Comparison of ENCODE assay signal across 16 cellular contexts in the genomic region with DNA sequence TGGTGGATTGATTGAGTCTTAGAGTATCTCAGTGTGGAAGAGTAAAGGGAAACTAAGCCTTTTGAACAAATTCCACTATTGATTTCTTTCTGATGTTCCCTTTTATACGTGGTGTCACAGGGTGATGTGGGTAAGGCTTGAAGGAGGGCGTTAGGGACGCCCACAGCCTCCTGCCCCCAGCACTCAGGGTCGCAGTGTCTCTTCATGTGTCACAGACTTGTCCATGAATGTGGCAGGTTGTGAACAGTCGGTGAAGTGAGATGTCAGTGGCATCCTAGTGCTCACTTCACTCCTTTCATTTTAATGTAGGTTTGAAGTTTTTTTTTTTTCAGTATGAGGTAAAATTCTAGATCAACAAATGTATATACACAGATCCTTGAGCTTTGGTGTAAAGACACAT.
DNase-seq lines count a peak whose midpoint lies in the region; ATAC-seq, FAIRE-seq and TF ChIP-seq lines count a peak whose summit lies in the region.
"Had no signal": no experiment of that assay in that cellular context is flagged by ENCODE, and none has a peak within 500 bp of the region (broad histone marks: within the 10 kb centered on the region; RNA-seq: fewer than 3 reads in every experiment).

No MANE protein-coding gene starts in this region.

- no peak for DNase-seq in activated T-cell treated with anti-CD3 and anti-CD28 coated beads, Interleukin-2, amount 50 U/mL, for 24 hours
- no peak for DNase-seq in activated T-cell treated with anti-CD3 and anti-CD28 coated beads, Interleukin-2, amount 50 U/mL, for 48 hours
- DNase-seq in CD8-positive, alpha-beta T cell = no peak
- DNase-seq in H1 (ENCODE audit: low read depth in 1 of 2, low spot score in 2 of 2) = no peak
- DNase-seq in mesenchymal stem cell = no peak
- DNase-seq in endodermal cell = no peak
- DNase-seq: 8988T, AML-193, DMS53, GF-D8, GM23248, H7 had no signal

- H2BK120ac ChIP-seq in H1 (replicated peaks; ENCODE audit: low read depth, low read length) (no peak overlapping the region), mesenchymal stem cell (ENCODE audit: low read depth, low read length) (no peak overlapping the region)

- H3K9me3 ChIP-seq in CD8-positive, alpha-beta T cell (ENCODE audit: low read length) = no peaks in the 10 kb centered on the region
- no peaks in the 10 kb centered on the region for H3K9me3 ChIP-seq in H1 (ENCODE audit: insufficient read depth in 2 of 2, low read depth in 1 of 2, low read length in 1 of 2)
- H3K9me3 ChIP-seq in mesenchymal stem cell (ENCODE audit: control insufficient read depth, low read length) = no peaks in the 10 kb centered on the region
- no peaks in the 10 kb centered on the region for H3K9me3 ChIP-seq in endodermal cell (ENCODE audit: control insufficient read depth, low read length)
- H3K9me3 ChIP-seq: BLaER1 had no signal

- no peak for TF ChIP-seq RAD21 in H1 (IDR thresholded peaks at IDR 0.05 in 1 of 2, conservative IDR thresholded peaks at IDR 0.05 in 1 of 2; ENCODE audit: low read depth in 2 of 2, low read length in 2 of 2)

- peaks cover 89% of the 10 kb centered on the region for H3K36me3 Mint-ChIP-seq in activated T-cell treated with anti-CD3 and anti-CD28 coated beads, Interleukin-2, amount 50 U/mL, for 24 hours (ENCODE audit: low read depth)
- H3K36me3 Mint-ChIP-seq in CD8-positive, alpha-beta T cell = peaks cover 91% of the 10 kb centered on the region
- H3K36me3 Mint-ChIP-seq in endodermal cell (ENCODE audit: low read depth) = peaks cover 73% of the 10 kb centered on the region

- H3K27me3 ChIP-seq in CD8-positive, alpha-beta T cell (ENCODE audit: insufficient read depth, low read length) = no peaks in the 10 kb centered on the region
- H3K27me3 ChIP-seq in H1 (replicated peaks in 1 of 4; ENCODE audit: control insufficient read depth in 3 of 4, extremely low read depth in 1 of 4, insufficient read depth in 3 of 4, low read length in 3 of 4) = no peaks in the 10 kb centered on the region
- H3K27me3 ChIP-seq in mesenchymal stem cell (ENCODE audit: control insufficient read depth in 1 of 2, insufficient read depth in 1 of 2, low read length in 2 of 2) = no peaks in the 10 kb centered on the region
- H3K27me3 ChIP-seq in endodermal cell (ENCODE audit: control insufficient read depth, insufficient read depth, low read length, poor library complexity, severe bottlenecking) = no peaks in the 10 kb centered on the region
- H3K27me3 ChIP-seq: BLaER1 had no signal

- H3K23me2 ChIP-seq in H1 (ENCODE audit: low read depth, low read length) = no peaks in the 10 kb centered on the region; the same call in 1 of the 2 replicates

- TF ChIP-seq CTCF in CD8-positive, alpha-beta T cell (IDR thresholded peaks at IDR 0.05) = no peak
- no peak for TF ChIP-seq CTCF in H1 (IDR thresholded peaks at IDR 0.05; ENCODE audit: control extremely low read depth in 1 of 3, insufficient read depth in 1 of 3, low read depth in 1 of 3, low read length in 3 of 3)
- no peak for TF ChIP-seq CTCF in endodermal cell (conservative IDR thresholded peaks at IDR 0.05)

- no peak overlapping the region for H3K14ac ChIP-seq in H1 (ENCODE audit: insufficient read length)
- no peak overlapping the region for H3K14ac ChIP-seq in mesenchymal stem cell (ENCODE audit: low read length in 2 of 2)

- FAIRE-seq in H1 (lab: Jason Lieb, UNC) = no peak
- FAIRE-seq: GM19239 had no signal

- H3K9ac ChIP-seq in H1 (replicated peaks in 1 of 4; ENCODE audit: extremely low read depth in 1 of 4, low read depth in 3 of 4, low read length in 3 of 4) = no peak overlapping the region
- peak overlapping the region; percentile 21 for H3K9ac ChIP-seq in mesenchymal stem cell (ENCODE audit: low read length)
- no peak overlapping the region for H3K9ac ChIP-seq in endodermal cell (ENCODE audit: extremely low read depth, low read length, poor library complexity, severe bottlenecking)
- H3K9ac ChIP-seq: BLaER1, GM23248 had no signal

- no peak overlapping the region for H3K4me2 ChIP-seq in H1 (ENCODE audit: insufficient read depth in 1 of 2, low read depth in 2 of 2, low read length in 2 of 2)
- H3K4me2 ChIP-seq in mesenchymal stem cell (ENCODE audit: low read length, poor library complexity, severe bottlenecking) = no peak overlapping the region
- H3K4me2 ChIP-seq: BLaER1 had no signal

- H2BK5ac ChIP-seq in H1 (ENCODE audit: low read depth, low read length) (no peak overlapping the region), mesenchymal stem cell (ENCODE audit: low read depth, low read length, poor library complexity, severe bottlenecking) (no peak overlapping the region)

- no peak overlapping the region for H2BK20ac ChIP-seq in H1 (ENCODE audit: low read length)

- no peak for ATAC-seq in CD8-positive, alpha-beta T cell
- no peak for ATAC-seq in GM21717 (IDR thresholded peaks at IDR 0.05; ENCODE audit: unreplicated experiment)

- no peaks in the 10 kb centered on the region for H3K27me3 Mint-ChIP-seq in activated T-cell treated with anti-CD3 and anti-CD28 coated beads, Interleukin-2, amount 50 U/mL, for 24 hours
- H3K27me3 Mint-ChIP-seq in CD8-positive, alpha-beta T cell (ENCODE audit: low read depth) = no peaks in the 10 kb centered on the region
- H3K27me3 Mint-ChIP-seq in endodermal cell (ENCODE audit: insufficient read depth) = no peaks in the 10 kb centered on the region

- H3K9me3 Mint-ChIP-seq in activated T-cell treated with anti-CD3 and anti-CD28 coated beads, Interleukin-2, amount 50 U/mL, for 24 hours = no peaks in the 10 kb centered on the region
- H3K9me3 Mint-ChIP-seq in CD8-positive, alpha-beta T cell = no peaks in the 10 kb centered on the region
- H3K9me3 Mint-ChIP-seq in endodermal cell = no peaks in the 10 kb centered on the region

- intact Hi-C loops in CD8-positive, alpha-beta T cell (cut with DNase I, micrococcal nuclease) = no loop called here

- H2AK5ac ChIP-seq in H1 (ENCODE audit: low read depth, low read length) = no peak overlapping the region
- H2AK5ac ChIP-seq in mesenchymal stem cell (ENCODE audit: low read length, severe bottlenecking) = no peak overlapping the region

- H2AFZ ChIP-seq in H1 (ENCODE audit: low read length) = no peak overlapping the region
- H2AFZ ChIP-seq in mesenchymal stem cell (ENCODE audit: low read depth, low read length) = no peak overlapping the region
- H2AFZ ChIP-seq: GM23248 had no signal

- no peaks in the 10 kb centered on the region for H3K4me1 ChIP-seq in CD8-positive, alpha-beta T cell (ENCODE audit: insufficient read depth, low read length)
- no peaks in the 10 kb centered on the region; a peak in 1 of 7 replicates for H3K4me1 ChIP-seq in H1 (replicated peaks in 1 of 4; ENCODE audit: control insufficient read depth in 3 of 4, insufficient read depth in 4 of 4, low read length in 3 of 4)
- H3K4me1 ChIP-seq in mesenchymal stem cell (ENCODE audit: control insufficient read depth, insufficient read depth, low read depth, low read length) = no peaks in the 10 kb centered on the region
- no peaks in the 10 kb centered on the region for H3K4me1 ChIP-seq in endodermal cell (ENCODE audit: control insufficient read depth, insufficient read depth, low read length)
- H3K4me1 ChIP-seq: BLaER1 had no signal

- H2BK15ac ChIP-seq in H1 (ENCODE audit: low read length) (no peak overlapping the region), mesenchymal stem cell (ENCODE audit: low read depth, poor library complexity, severe bottlenecking) (no peak overlapping the region)

- CTCF ChIA-PET in CD8-positive, alpha-beta T cell (lab: Charles Lee) = interaction anchor here (0.9 kb wide), 1 partner anchor 39 kb away, joined by 3 read pairs; no protein-coding TSS in a partner anchor
- CTCF ChIA-PET in H1 (lab: Charles Lee; ENCODE audit: partially characterized antibody) = interaction anchor here (0.7 to 1.1 kb wide), 3 partner anchors 9 to 73 kb away, joined by 3 read pairs; no protein-coding TSS in a partner anchor

- H4K8ac ChIP-seq in H1 (ENCODE audit: extremely low read depth, insufficient read depth, low read length) (peak overlapping the region; percentile 68; the same call in 1 of the 2 replicates), mesenchymal stem cell (ENCODE audit: low read length) (no peak overlapping the region)

- no peak overlapping the region for H3K4me3 ChIP-seq in CD8-positive, alpha-beta T cell (ENCODE audit: low read depth, low read length)
- H3K4me3 ChIP-seq in H1 (ENCODE audit: extremely low read depth in 1 of 4, insufficient read depth in 2 of 4, low read depth in 3 of 4, low read length in 4 of 4) = no peak overlapping the region
- H3K4me3 ChIP-seq in mesenchymal stem cell (ENCODE audit: insufficient read depth in 1 of 2, low read depth in 1 of 2, low read length in 2 of 2) = no peak overlapping the region
- H3K4me3 ChIP-seq in endodermal cell (ENCODE audit: low read length) = no peak overlapping the region
- H3K4me3 ChIP-seq: BLaER1, GM23248 had no signal

- peaks cover 1 to 5% of the 10 kb centered on the region in 2 experiments for H4K20me1 ChIP-seq in H1 (replicated peaks in 1 of 2; ENCODE audit: control insufficient read depth in 1 of 2, insufficient read depth in 2 of 2, low read length in 2 of 2)

- WGBS in H1 (ENCODE audit: extremely low coverage in 1 of 2, insufficient coverage in 1 of 2, insufficient read length in 1 of 2, insufficient replicate concordance in 2 of 2, low coverage in 1 of 2, low lambda C conversion rate in 2 of 2, missing lambda C conversion rate in 1 of 2), 2 experiments = 98% methylated on average over 5 of the region's 5 CpGs; no CpG with 5 or more reads in 1 of the 2 experiments
- WGBS in mesenchymal stem cell = 98% methylated on average over 4 of the region's 5 CpGs
- WGBS in endodermal cell (ENCODE audit: insufficient coverage in 1 of 2, insufficient read length in 1 of 2), 2 experiments = 89% methylated on average over 5 of the region's 5 CpGs; no CpG with 5 or more reads in 1 of the 2 experiments

- no peak overlapping the region for H3K4ac ChIP-seq in H1 (replicated peaks; ENCODE audit: insufficient read length, low read depth, low read length)
- H3K4ac ChIP-seq in mesenchymal stem cell (ENCODE audit: low read depth in 1 of 2, low read length in 2 of 2) = no peak overlapping the region

- H3K4me1 Mint-ChIP-seq in activated T-cell treated with anti-CD3 and anti-CD28 coated beads, Interleukin-2, amount 50 U/mL, for 24 hours (ENCODE audit: low read depth) = no peaks in the 10 kb centered on the region
- no peaks in the 10 kb centered on the region for H3K4me1 Mint-ChIP-seq in CD8-positive, alpha-beta T cell (ENCODE audit: low read depth)
- peaks cover 11% of the 10 kb centered on the region for H3K4me1 Mint-ChIP-seq in endodermal cell

- H3K23ac ChIP-seq in H1 (ENCODE audit: insufficient read length) (no peak overlapping the region), mesenchymal stem cell (ENCODE audit: low read length in 2 of 2) (no peak overlapping the region)

- no peak overlapping the region for H3K4me3 Mint-ChIP-seq in activated T-cell treated with anti-CD3 and anti-CD28 coated beads, Interleukin-2, amount 50 U/mL, for 24 hours
- H3K4me3 Mint-ChIP-seq in CD8-positive, alpha-beta T cell = no peak overlapping the region
- no peak overlapping the region for H3K4me3 Mint-ChIP-seq in endodermal cell

- H3K79me2 ChIP-seq in H1 (ENCODE audit: control insufficient read depth in 1 of 2, insufficient read depth in 2 of 2, low read length in 2 of 2) = no peaks in the 10 kb centered on the region

- no peak overlapping the region for H3K18ac ChIP-seq in H1 (ENCODE audit: extremely low read depth, low read length)
- no peak overlapping the region for H3K18ac ChIP-seq in mesenchymal stem cell (ENCODE audit: low read depth in 1 of 2, low read length in 2 of 2)

- no peak for TF ChIP-seq EP300 in H1 (IDR thresholded peaks at IDR 0.05; ENCODE audit: borderline replicate concordance in 1 of 2, low read depth in 2 of 2, low read length in 2 of 2)

- H3K27ac Mint-ChIP-seq in activated T-cell treated with anti-CD3 and anti-CD28 coated beads, Interleukin-2, amount 50 U/mL, for 24 hours = peak overlapping the region; percentile 11
- peak overlapping the region; percentile 37 for H3K27ac Mint-ChIP-seq in CD8-positive, alpha-beta T cell
- no peak overlapping the region for H3K27ac Mint-ChIP-seq in endodermal cell

- peaks cover 68% of the 10 kb centered on the region for H3K36me3 ChIP-seq in CD8-positive, alpha-beta T cell (ENCODE audit: insufficient read depth, low read length)
- H3K36me3 ChIP-seq in H1 (ENCODE audit: control insufficient read depth in 2 of 4, insufficient read depth in 4 of 4, low read length in 3 of 4) = peaks cover 23 to 77% (median 67%) of the 10 kb centered on the region in 4 experiments
- peaks cover 43 to 100% of the 10 kb centered on the region in 2 experiments for H3K36me3 ChIP-seq in mesenchymal stem cell (ENCODE audit: control insufficient read depth in 1 of 2, insufficient read depth in 2 of 2, low read depth in 1 of 2, low read length in 2 of 2)
- peaks cover 95% of the 10 kb centered on the region for H3K36me3 ChIP-seq in endodermal cell (ENCODE audit: control insufficient read depth, insufficient read depth, low read length)

- H2BK12ac ChIP-seq in H1 (ENCODE audit: low read depth, low read length) (no peak overlapping the region), mesenchymal stem cell (ENCODE audit: low read length in 2 of 2) (peak overlapping the region in 1 of 2 experiments; percentile 75)

- no peak overlapping the region for H3K27ac ChIP-seq in CD8-positive, alpha-beta T cell (ENCODE audit: low read depth, low read length)
- no peak overlapping the region for H3K27ac ChIP-seq in H1 (ENCODE audit: low read depth, low read length)
- no peak overlapping the region for H3K27ac ChIP-seq in mesenchymal stem cell (ENCODE audit: low read length, poor library complexity, severe bottlenecking)
- H3K27ac ChIP-seq in endodermal cell (ENCODE audit: low read depth, low read length) = no peak overlapping the region
- H3K27ac ChIP-seq: BLaER1, GM23248, HL-60 had no signal

- no peak for TF ChIP-seq POLR2A in H1 (IDR thresholded peaks at IDR 0.05; ENCODE audit: control extremely low read depth in 1 of 2, low read depth in 2 of 2, low read length in 2 of 2)

- POLR2A ChIA-PET in CD8-positive, alpha-beta T cell (lab: Charles Lee) = interaction anchor here (1.0 kb wide), 1 partner anchor 448 kb away, joined by 3 read pairs; no protein-coding TSS in a partner anchor
- POLR2A ChIA-PET in H1 (lab: Charles Lee; ENCODE audit: partially characterized antibody) = no interaction called here

- no peak overlapping the region for H4K5ac ChIP-seq in H1 (ENCODE audit: insufficient read length, low read depth, low read length)

- no peak overlapping the region for H4K91ac ChIP-seq in H1 (replicated peaks; ENCODE audit: insufficient read length, low read length)
- no peak overlapping the region for H4K91ac ChIP-seq in mesenchymal stem cell (ENCODE audit: low read length)

- H3K79me1 ChIP-seq in H1 (ENCODE audit: low read depth, low read length) (no peaks in the 10 kb centered on the region), mesenchymal stem cell (replicated peaks; ENCODE audit: low read length, poor library complexity, severe bottlenecking) (peaks cover 26% of the 10 kb centered on the region)

- H3K56ac ChIP-seq in H1 (replicated peaks; ENCODE audit: insufficient read length, low read depth, low read length) = no peak overlapping the region
